ENCODE assay signal across 8 cellular contexts in genomic region chr14:63727231-63727735, GRCh38. TPM values are rescaled to one million over a fixed set of nuclear protein-coding genes. Genes with fewer than 3 reads are reported as not detected.
A peak's percentile ranks its signal among the peaks of the same experiment; 100 is the strongest.
DNase-seq lines count a peak whose midpoint lies in the region; ATAC-seq and TF ChIP-seq lines count a peak whose summit lies in the region.

No MANE protein-coding gene starts in this region.

- no peaks in the 10 kb centered on the region for H3K9me3 Mint-ChIP-seq in T-helper 1 cell treated with Interleukin-12 subunit alpha and Interleukin-12 subunit beta and Interleukin-4 antibody, amounts not matched to agents 30 μg/mL and 1 μg/mL, for 36 hours
- H3K9me3 Mint-ChIP-seq in effector memory CD8-positive, alpha-beta T cell: no peaks in the 10 kb centered on the region
- H3K9me3 Mint-ChIP-seq in stimulated activated naive CD8-positive, alpha-beta T cell treated with anti-CD3 and anti-CD28 coated beads, Interleukin-15, amount 100 ng/mL, for 72 hours: no peaks in the 10 kb centered on the region

- 1% methylated on average over 42 to 45 of the region's 45 CpGs for WGBS in lung, 2 donors

- DNase-seq in ELF-1 (ENCODE audit: low read depth, low spot score): peak; percentile 55
- DNase-seq in effector memory CD8-positive, alpha-beta T cell: no peak
- peak; percentile 35 for DNase-seq in lung (ENCODE audit: low spot score)
- peak in 1 of 2 donors; percentile 16 for DNase-seq in stimulated activated naive CD8-positive, alpha-beta T cell treated with anti-CD3 and anti-CD28 coated beads, Interleukin-15, amount 100 ng/mL, for 72 hours
- DNase-seq in KG1 (lab: John Stamatoyannopoulos, UW): no peak

- peak overlapping the region; percentile 98 for H3K27ac Mint-ChIP-seq in T-helper 1 cell treated with Interleukin-12 subunit alpha and Interleukin-12 subunit beta and Interleukin-4 antibody, amounts not matched to agents 30 μg/mL and 1 μg/mL, for 36 hours
- H3K27ac Mint-ChIP-seq in effector memory CD8-positive, alpha-beta T cell: peak overlapping the region; percentile 92 to 95
- peak overlapping the region; percentile 99 to 100 for H3K27ac Mint-ChIP-seq in stimulated activated naive CD8-positive, alpha-beta T cell treated with anti-CD3 and anti-CD28 coated beads, Interleukin-15, amount 100 ng/mL, for 72 hours

- peak overlapping the region; percentile 99 for H3K4me3 Mint-ChIP-seq in T-helper 1 cell treated with Interleukin-12 subunit alpha and Interleukin-12 subunit beta and Interleukin-4 antibody, amounts not matched to agents 30 μg/mL and 1 μg/mL, for 36 hours
- H3K4me3 Mint-ChIP-seq in effector memory CD8-positive, alpha-beta T cell: peak overlapping the region; percentile 98 to 100
- peak overlapping the region; percentile 100 for H3K4me3 Mint-ChIP-seq in stimulated activated naive CD8-positive, alpha-beta T cell treated with anti-CD3 and anti-CD28 coated beads, Interleukin-15, amount 100 ng/mL, for 72 hours

- peak overlapping the region; percentile 87 for H3K4me3 ChIP-seq in lung

- ATAC-seq in GM19463 (IDR thresholded peaks at IDR 0.05; ENCODE audit: unreplicated experiment) (peak; percentile 25), HG03469 (IDR thresholded peaks at IDR 0.05; ENCODE audit: unreplicated experiment) (peak; percentile 9), lung (ENCODE audit: insufficient read depth, low FRiP score) (peak; percentile 80)
- peak; percentile 43 for ATAC-seq in effector memory CD8-positive, alpha-beta T cell (replicated peaks)
- ATAC-seq in stimulated activated naive CD8-positive, alpha-beta T cell treated with anti-CD3 and anti-CD28 coated beads, Interleukin-15, amount 100 ng/mL, for 72 hours: peak; percentile 61

- H3K27ac ChIP-seq in lung (ENCODE audit: low read depth in 1 of 2, low read length in 1 of 2): peak overlapping the region; percentile 81 to 93

- H3K36me3 ChIP-seq in lung (ENCODE audit: control insufficient read depth in 2 of 2, insufficient read depth in 2 of 2, low read length in 2 of 2): no peaks in the 10 kb centered on the region

- peaks cover 34% of the 10 kb centered on the region for H3K4me1 Mint-ChIP-seq in T-helper 1 cell treated with Interleukin-12 subunit alpha and Interleukin-12 subunit beta and Interleukin-4 antibody, amounts not matched to agents 30 μg/mL and 1 μg/mL, for 36 hours (ENCODE audit: low read depth)
- H3K4me1 Mint-ChIP-seq in effector memory CD8-positive, alpha-beta T cell (ENCODE audit: low read depth in 2 of 2): peaks cover 31 to 34% of the 10 kb centered on the region in 2 donors
- H3K4me1 Mint-ChIP-seq in stimulated activated naive CD8-positive, alpha-beta T cell treated with anti-CD3 and anti-CD28 coated beads, Interleukin-15, amount 100 ng/mL, for 72 hours: peaks cover 43% of the 10 kb centered on the region

- TF ChIP-seq CTCF in lung (IDR thresholded peaks at IDR 0.05; ENCODE audit: control extremely low read depth, extremely low read depth): no peak

- H3K9me3 ChIP-seq in lung (ENCODE audit: control insufficient read depth in 2 of 2, insufficient read depth in 1 of 2, low read length in 1 of 2): no peaks in the 10 kb centered on the region

- H3K27me3 ChIP-seq in lung (ENCODE audit: control insufficient read depth, insufficient read depth): no peaks in the 10 kb centered on the region

- peaks cover 25% of the 10 kb centered on the region for H3K27me3 Mint-ChIP-seq in T-helper 1 cell treated with Interleukin-12 subunit alpha and Interleukin-12 subunit beta and Interleukin-4 antibody, amounts not matched to agents 30 μg/mL and 1 μg/mL, for 36 hours (ENCODE audit: low read depth)
- H3K27me3 Mint-ChIP-seq in effector memory CD8-positive, alpha-beta T cell: no peaks in the 10 kb centered on the region
- no peaks in the 10 kb centered on the region for H3K27me3 Mint-ChIP-seq in stimulated activated naive CD8-positive, alpha-beta T cell treated with anti-CD3 and anti-CD28 coated beads, Interleukin-15, amount 100 ng/mL, for 72 hours

- H3K36me3 Mint-ChIP-seq in T-helper 1 cell treated with Interleukin-12 subunit alpha and Interleukin-12 subunit beta and Interleukin-4 antibody, amounts not matched to agents 30 μg/mL and 1 μg/mL, for 36 hours (ENCODE audit: low read depth): peaks cover 5% of the 10 kb centered on the region
- H3K36me3 Mint-ChIP-seq in effector memory CD8-positive, alpha-beta T cell (ENCODE audit: insufficient read depth): peaks cover 6% of the 10 kb centered on the region

- H3K4me1 ChIP-seq in lung (ENCODE audit: control insufficient read depth in 2 of 2, insufficient read depth in 2 of 2, low read length in 2 of 2): peaks cover 0 to 1% of the 10 kb centered on the region in 2 donors

RNA-seq across cellular contexts. Expression of gene SGPP1, which starts 0.6 kb away (rescaled TPM):
- 10 to 100 TPM; 17.6 to 19.5 TPM for total RNA-seq in lung
- polyA plus RNA-seq in lung: 1 to 10 TPM; 7.5 to 8.7 TPM

Comparison
In these comparisons a context has a peak if more than half of its experiments do, and no peak if none do; other contexts are left out.
1. DNase-seq: peak in ELF-1 (single experiment) and lung (single experiment); none in effector memory CD8-positive, alpha-beta T cell (0 of 3) and KG1 (single experiment).
2. ATAC-seq: peak in every context shown above with its lines; median percentile 80 in lung; 61 in stimulated activated naive CD8-positive, alpha-beta T cell treated with anti-CD3 and anti-CD28 coated beads, Interleukin-15, amount 100 ng/mL, for 72 hours; 43 in effector memory CD8-positive, alpha-beta T cell; 25 in GM19463; 9 in HG03469.
3. Peak in every context shown above with its lines, with median percentiles within 50 percentile points of each other: H3K27ac Mint-ChIP-seq and H3K4me3 Mint-ChIP-seq.